In the genomic region with DNA sequence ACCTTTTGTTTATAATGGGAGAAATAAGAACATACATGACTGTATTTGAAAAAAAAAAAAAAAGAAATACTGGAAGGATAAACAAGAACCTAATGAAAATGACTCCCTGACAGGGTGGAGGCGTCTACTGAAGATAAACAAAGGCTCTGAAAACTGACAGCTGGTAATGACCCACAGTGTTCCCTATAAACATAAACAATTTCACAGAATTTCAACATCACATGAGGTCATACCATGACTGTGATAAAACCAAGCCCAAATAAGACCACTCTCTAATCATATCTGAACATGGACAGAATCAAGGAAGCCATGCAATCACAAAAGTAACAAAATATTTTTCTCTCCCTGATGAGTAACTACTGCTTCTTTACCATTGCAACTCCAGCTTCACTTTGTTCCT, we compare ENCODE assay signal across 29 cellular contexts.
A peak's percentile ranks its signal among the peaks of the same experiment; 100 is the strongest.
DNase-seq lines count a peak whose midpoint lies in the region; ATAC-seq and TF ChIP-seq lines count a peak whose summit lies in the region.
"Had no signal": no experiment of that assay in that cellular context is flagged by ENCODE, and none has a peak within 500 bp of the region (broad histone marks: within the 10 kb centered on the region; RNA-seq: fewer than 3 reads in every experiment).

No MANE protein-coding gene starts in this region.

- ATAC-seq in Right ventricle myocardium inferior = peak; percentile 37
- no peak for ATAC-seq in activated naive CD8-positive, alpha-beta T cell treated with anti-CD3 and anti-CD28 coated beads, Interleukin-2, amount 50 U/mL, for 24 hours
- ATAC-seq: effector memory CD8-positive, alpha-beta T cell; pancreas; T-cell; upper lobe of right lung had no signal

- H3K36me3 ChIP-seq in adipocyte (ENCODE audit: control insufficient read depth, insufficient read depth, low read length, severe bottlenecking) (no peaks in the 10 kb centered on the region), smooth muscle cell (ENCODE audit: low read depth) (no peaks in the 10 kb centered on the region)
- H3K36me3 ChIP-seq: neural progenitor cell, pancreas, SJSA1, upper lobe of right lung had no signal

- H3K9me3 ChIP-seq in adipocyte (ENCODE audit: control insufficient read depth, low read length) = no peaks in the 10 kb centered on the region
- no peaks in the 10 kb centered on the region for H3K9me3 ChIP-seq in smooth muscle cell (replicated peaks; ENCODE audit: low read depth)
- H3K9me3 ChIP-seq: pancreas, SJSA1, upper lobe of right lung had no signal

- peaks cover 7% of the 10 kb centered on the region for H3K4me1 ChIP-seq in adipocyte (ENCODE audit: control insufficient read depth, insufficient read depth, low read length)
- H3K4me1 ChIP-seq in smooth muscle cell (ENCODE audit: low read depth) = no peaks in the 10 kb centered on the region
- H3K4me1 ChIP-seq: neural progenitor cell, pancreas, SJSA1, upper lobe of right lung had no signal

- DNase-seq in Right ventricle myocardium inferior (ENCODE audit: missing footprints) = no peak
- no peak for DNase-seq in cardiac septum (ENCODE audit: low spot score)
- peak; percentile 52 for DNase-seq in adipocyte (ENCODE audit: low read depth)
- peak; percentile 76 for DNase-seq in fibroblast of pulmonary artery (ENCODE audit: low read depth)
- DNase-seq in smooth muscle cell (lab: John Stamatoyannopoulos, UW; ENCODE audit: unreplicated experiment) = no peak
- no peak for DNase-seq in activated naive CD8-positive, alpha-beta T cell treated with anti-CD3 and anti-CD28 coated beads, Interleukin-2, amount 50 U/mL, for 24 hours
- no peak for DNase-seq in HEK293T (ENCODE audit: extremely low spot score)
- DNase-seq in caudate nucleus (lab: John Stamatoyannopoulos, UW) = no peak
- DNase-seq: 8988T; activated CD4-positive, alpha-beta T cell treated with anti-CD3 and anti-CD28 coated beads for 48 hours; activated effector memory CD4-positive, alpha-beta T cell treated with Interleukin-2 at 50 U/mL for 16 hours; activated naive CD8-positive, alpha-beta T cell treated with anti-CD3 and anti-CD28 coated beads for 36 hours; activated T-cell treated with anti-CD3 and anti-CD28 coated beads, Interleukin-2, amount 50 U/mL, for 1 hour; DND-41; effector memory CD8-positive, alpha-beta T cell; NCI-H1436; NCI-H2081; NCI-H748 treated with DMSO at 0.1 percent for 48 hours; pancreas; stimulated activated CD4-positive, alpha-beta T cell treated with anti-CD3 and anti-CD28 coated beads, Interleukin-1b, Interleukin-23, amount 100 ng/mL, for 48 hours; stimulated activated naive CD4-positive, alpha-beta T cell treated with Interleukin-2 at 50 U/mL for 16 hours; T-cell; upper lobe of right lung had no signal

- no peak for TF ChIP-seq CTCF in fibroblast of pulmonary artery (IDR thresholded peaks at IDR 0.05; ENCODE audit: low read length, missing control alignments)
- TF ChIP-seq CTCF in smooth muscle cell (IDR thresholded peaks at IDR 0.05; ENCODE audit: borderline replicate concordance, insufficient read depth, poor library complexity, severe bottlenecking) = no peak

- H3K79me2 ChIP-seq in smooth muscle cell (ENCODE audit: low read depth) = no peaks in the 10 kb centered on the region

- no peak overlapping the region for H3K4me3 Mint-ChIP-seq in activated naive CD8-positive, alpha-beta T cell treated with anti-CD3 and anti-CD28 coated beads, Interleukin-2, amount 50 U/mL, for 24 hours
- H3K4me3 Mint-ChIP-seq: activated naive CD8-positive, alpha-beta T cell treated with anti-CD3 and anti-CD28 coated beads for 36 hours; CD14-positive monocyte; central memory CD8-positive, alpha-beta T cell; effector memory CD8-positive, alpha-beta T cell; memory B cell; neural progenitor cell; T-cell had no signal

- no peaks in the 10 kb centered on the region for H4K20me1 ChIP-seq in smooth muscle cell (ENCODE audit: low read depth)

- H3K9ac ChIP-seq in adipocyte (ENCODE audit: low read length) (no peak overlapping the region), smooth muscle cell (ENCODE audit: low read depth) (no peak overlapping the region)
- H3K9ac ChIP-seq: KMS-11, neural progenitor cell had no signal

- H3K27me3 ChIP-seq in adipocyte (replicated peaks; ENCODE audit: control insufficient read depth, insufficient read depth, low read length) = no peaks in the 10 kb centered on the region
- no peaks in the 10 kb centered on the region for H3K27me3 ChIP-seq in smooth muscle cell (ENCODE audit: low read depth)
- H3K27me3 ChIP-seq: neural progenitor cell, pancreas, SJSA1, upper lobe of right lung had no signal

- WGBS in smooth muscle cell (ENCODE audit: low lambda C conversion rate) = 36% methylated on average over 1 of the region's 1 CpG

- peak overlapping the region; percentile 2 for H2AFZ ChIP-seq in smooth muscle cell (ENCODE audit: low read depth)
- H2AFZ ChIP-seq: neural progenitor cell had no signal

- H3K27ac ChIP-seq in smooth muscle cell (ENCODE audit: low read depth) (peak overlapping the region; percentile 13), caudate nucleus (ENCODE audit: low read depth, low read length) (no peak overlapping the region)
- H3K27ac ChIP-seq: KMS-11, neural progenitor cell, pancreas, SJSA1, upper lobe of right lung had no signal

- CTCF ChIA-PET in HEK293T (lab: Yijun Ruan, JAX) = no interaction called here

- H3K27ac Mint-ChIP-seq in activated naive CD8-positive, alpha-beta T cell treated with anti-CD3 and anti-CD28 coated beads, Interleukin-2, amount 50 U/mL, for 24 hours = no peak overlapping the region
- H3K27ac Mint-ChIP-seq: activated naive CD8-positive, alpha-beta T cell treated with anti-CD3 and anti-CD28 coated beads for 36 hours; CD14-positive monocyte; effector memory CD8-positive, alpha-beta T cell; memory B cell; neural progenitor cell; T-cell had no signal

- H3K27me3 Mint-ChIP-seq in activated naive CD8-positive, alpha-beta T cell treated with anti-CD3 and anti-CD28 coated beads, Interleukin-2, amount 50 U/mL, for 24 hours = peaks cover 23% of the 10 kb centered on the region

- intact Hi-C loops in Right ventricle myocardium inferior (cut with DNase I) = no loop called here
- intact Hi-C loops in cardiac septum (cut with DNase I) = no loop called here

- POLR2A ChIA-PET in HEK293T (lab: Yijun Ruan, JAX) = no interaction called here

- no peaks in the 10 kb centered on the region for H3F3A ChIP-seq in smooth muscle cell (ENCODE audit: low read depth)

- H3K9me3 Mint-ChIP-seq in activated naive CD8-positive, alpha-beta T cell treated with anti-CD3 and anti-CD28 coated beads, Interleukin-2, amount 50 U/mL, for 24 hours = no peaks in the 10 kb centered on the region
- H3K9me3 Mint-ChIP-seq: activated naive CD8-positive, alpha-beta T cell treated with anti-CD3 and anti-CD28 coated beads for 36 hours; central memory CD8-positive, alpha-beta T cell; effector memory CD8-positive, alpha-beta T cell; memory B cell; neural progenitor cell; T-cell had no signal

- H3K4me1 Mint-ChIP-seq in activated naive CD8-positive, alpha-beta T cell treated with anti-CD3 and anti-CD28 coated beads, Interleukin-2, amount 50 U/mL, for 24 hours = no peaks in the 10 kb centered on the region
- H3K4me1 Mint-ChIP-seq: activated naive CD8-positive, alpha-beta T cell treated with anti-CD3 and anti-CD28 coated beads for 36 hours; CD14-positive monocyte; central memory CD8-positive, alpha-beta T cell; memory B cell; neural progenitor cell; T-cell had no signal

- no peak overlapping the region for H3K4me2 ChIP-seq in smooth muscle cell
- H3K4me2 ChIP-seq: KMS-11, neural progenitor cell had no signal

- H3K4me3 ChIP-seq in adipocyte (ENCODE audit: low read length) (no peak overlapping the region), fibroblast of pulmonary artery (replicated peaks; ENCODE audit: low read depth, low read length) (no peak overlapping the region), smooth muscle cell (no peak overlapping the region)
- H3K4me3 ChIP-seq: neural progenitor cell, pancreas, SJSA1, upper lobe of right lung had no signal

- no peaks in the 10 kb centered on the region for H3K36me3 Mint-ChIP-seq in activated naive CD8-positive, alpha-beta T cell treated with anti-CD3 and anti-CD28 coated beads, Interleukin-2, amount 50 U/mL, for 24 hours (ENCODE audit: low read depth)
- H3K36me3 Mint-ChIP-seq: activated naive CD8-positive, alpha-beta T cell treated with anti-CD3 and anti-CD28 coated beads for 36 hours; CD14-positive monocyte; memory B cell; neural progenitor cell; T-cell had no signal

TF ChIP-seq in HEK293T, 16 proteins besides CTCF, POLR2A, EP300 and RAD21:
- TF ChIP-seq BHLHE40 (IDR thresholded peaks at IDR 0.05; ENCODE audit: borderline replicate concordance) (no peak), HDGF (IDR thresholded peaks at IDR 0.05; ENCODE audit: borderline replicate concordance) (no peak), SP1 (IDR thresholded peaks at IDR 0.05) (no peak), L3MBTL2 (conservative IDR thresholded peaks at IDR 0.05) (no peak), LEF1 (IDR thresholded peaks at IDR 0.05; ENCODE audit: borderline replicate concordance) (no peak), FOXK2 (IDR thresholded peaks at IDR 0.05) (no peak), ZNF384 (IDR thresholded peaks at IDR 0.05) (no peak), NFRKB (IDR thresholded peaks at IDR 0.05) (no peak), ELF4 (IDR thresholded peaks at IDR 0.05) (no peak), CTBP1 (IDR thresholded peaks at IDR 0.05; ENCODE audit: borderline replicate concordance) (no peak)
- TF ChIP-seq, protein P1, sequence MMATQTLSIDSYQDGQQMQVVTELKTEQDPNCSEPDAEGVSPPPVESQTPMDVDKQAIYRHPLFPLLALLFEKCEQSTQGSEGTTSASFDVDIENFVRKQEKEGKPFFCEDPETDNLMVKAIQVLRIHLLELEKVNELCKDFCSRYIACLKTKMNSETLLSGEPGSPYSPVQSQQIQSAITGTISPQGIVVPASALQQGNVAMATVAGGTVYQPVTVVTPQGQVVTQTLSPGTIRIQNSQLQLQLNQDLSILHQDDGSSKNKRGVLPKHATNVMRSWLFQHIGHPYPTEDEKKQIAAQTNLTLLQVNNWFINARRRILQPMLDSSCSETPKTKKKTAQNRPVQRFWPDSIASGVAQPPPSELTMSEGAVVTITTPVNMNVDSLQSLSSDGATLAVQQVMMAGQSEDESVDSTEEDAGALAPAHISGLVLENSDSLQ (IDR thresholded peaks at IDR 0.05) = no peak

Comparison
In these comparisons a context has a peak if more than half of its experiments do, and no peak if none do; other contexts are left out.
1. DNase-seq: peak in adipocyte (single experiment) and fibroblast of pulmonary artery (single experiment); none in Right ventricle myocardium inferior (single experiment), cardiac septum (single experiment), smooth muscle cell (single experiment), activated naive CD8-positive, alpha-beta T cell treated with anti-CD3 and anti-CD28 coated beads, Interleukin-2, amount 50 U/mL, for 24 hours (single experiment), HEK293T (single experiment) and caudate nucleus (0 of 61).